Comparison of ENCODE assay signal across 8 cellular contexts in the genomic region with DNA sequence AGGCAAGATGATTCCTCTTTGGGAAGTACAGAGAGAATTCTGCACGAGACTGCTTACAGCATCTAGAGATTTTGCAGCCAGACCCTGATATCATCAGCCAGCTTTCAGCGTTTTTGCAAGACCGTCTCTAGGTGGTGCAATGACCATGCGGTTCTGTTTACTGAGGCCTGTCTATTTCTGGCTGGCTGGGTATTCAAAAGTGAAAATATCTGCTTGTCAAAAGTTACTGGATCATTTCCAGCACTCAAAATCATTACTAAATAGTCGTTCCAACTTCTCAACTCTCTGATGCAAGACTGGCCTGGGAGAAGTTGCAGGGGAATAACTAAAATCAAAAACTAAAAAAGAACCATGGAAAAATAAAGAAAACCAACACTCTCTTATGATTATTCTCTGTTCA.
DNase-seq lines count a peak whose midpoint lies in the region; ATAC-seq and TF ChIP-seq lines count a peak whose summit lies in the region.

No MANE protein-coding gene starts in this region.

- peaks cover 0 to 15% (median 10%) of the 10 kb centered on the region in 4 donors for H3K36me3 ChIP-seq in stomach

- no peak overlapping the region for H3K4me3 Mint-ChIP-seq in MCF 10A (ENCODE audit: unreplicated experiment)

- H3K27ac Mint-ChIP-seq in MCF 10A (ENCODE audit: low read depth, unreplicated experiment), result no peak overlapping the region

- no peaks in the 10 kb centered on the region for H3K27me3 Mint-ChIP-seq in MCF 10A (ENCODE audit: insufficient read depth, unreplicated experiment)

- TF ChIP-seq EP300 in stomach (IDR thresholded peaks at IDR 0.05), result no peak

- CTCF ChIA-PET in MCF 10A (lab: Yijun Ruan, JAX), result interaction anchor here (0.5 to 3.7 kb wide), 19 partner anchors 9 to 1159 kb away, joined by 3 to 17 read pairs (median 4); no protein-coding TSS in a partner anchor

- no peaks in the 10 kb centered on the region for H3K27me3 ChIP-seq in stomach

- intact Hi-C loops in MCF 10A (cut with micrococcal nuclease), result loop anchor here (1.0 to 2.0 kb wide), 4 partner anchors 287 to 898 kb away; no protein-coding TSS in a partner anchor
- intact Hi-C loops in stomach (cut with DNase I; ENCODE audit: low total_unique reads), result no loop called here

- no peak for TF ChIP-seq POLR2A in stomach (IDR thresholded peaks at IDR 0.05)

- H3K9me3 ChIP-seq in stomach, result no peaks in the 10 kb centered on the region

- peak; percentile 79 for DNase-seq in DMS53 (lab: John Stamatoyannopoulos, UW)
- DNase-seq in OCI-M1 (lab: John Stamatoyannopoulos, UW), result peak; percentile 82
- DNase-seq in MCF 10A (ENCODE audit: unreplicated experiment), result peak; percentile 87
- peak; percentile 38 for DNase-seq in kidney tubule cell (ENCODE audit: low spot score)
- peak; percentile 40 for DNase-seq in stomach
- DNase-seq in foreskin melanocyte, result no peak

- H3K27ac ChIP-seq in stomach, result peak overlapping the region in 3 of 5 donors; percentile 54 to 78 (median 70)

- no peak overlapping the region for H3K4me3 ChIP-seq in stomach

- TF ChIP-seq CTCF in MCF 10A (IDR thresholded peaks at IDR 0.05; ENCODE audit: unreplicated experiment) (peak; percentile 49), stomach (IDR thresholded peaks at IDR 0.05) (peak in 2 of 7 experiments; percentile 12 to 15)

- H3K36me3 Mint-ChIP-seq in MCF 10A (ENCODE audit: insufficient read depth, unreplicated experiment), result no peaks in the 10 kb centered on the region

- WGBS in stomach, 5 donors, result 4 to 8% (median 6%) methylated on average over 5 of the region's 5 CpGs

- H3K4me1 ChIP-seq in stomach, result peaks cover 10 to 52% (median 32%) of the 10 kb centered on the region in 4 donors

- BruUV-seq in MCF 10A (replicated peaks; lab: Mats Ljungman, UMichigan), result no TSS peak

- no peaks in the 10 kb centered on the region for H3K9me3 Mint-ChIP-seq in MCF 10A (ENCODE audit: unreplicated experiment)

- ATAC-seq in GM19397 (IDR thresholded peaks at IDR 0.05; ENCODE audit: unreplicated experiment) (peak; percentile 68), HG03460 (IDR thresholded peaks at IDR 0.05; ENCODE audit: unreplicated experiment) (peak; percentile 70)

- peaks cover 16% of the 10 kb centered on the region for H3K4me1 Mint-ChIP-seq in MCF 10A (ENCODE audit: insufficient read depth, unreplicated experiment)

- POLR2A ChIA-PET in MCF 10A (lab: Yijun Ruan, JAX), result interaction anchor here (0.6 to 0.7 kb wide), 3 partner anchors 146 to 1026 kb away, joined by 3 read pairs; no protein-coding TSS in a partner anchor
